ENCODE assay signal across 8 cellular contexts in genomic region chr18:61581578-61582204, GRCh38.
DNase-seq lines count a peak whose midpoint lies in the region; ATAC-seq and TF ChIP-seq lines count a peak whose summit lies in the region.

No MANE protein-coding gene starts in this region.

- WGBS in esophagus squamous epithelium, 2 donors = 0 to 11% methylated on average over 9 to 15 of the region's 22 CpGs

- peaks cover 4 to 30% (median 12%) of the 10 kb centered on the region in 3 donors for H3K4me1 ChIP-seq in esophagus squamous epithelium

- no peaks in the 10 kb centered on the region for H3K36me3 ChIP-seq in esophagus squamous epithelium

- H3K36me3 Mint-ChIP-seq in activated T-cell treated with anti-CD3 and anti-CD28 coated beads, Interleukin-2, amount 50 U/mL, for 24 hours (ENCODE audit: low read depth) = no peaks in the 10 kb centered on the region

- intact Hi-C loops in esophagus squamous epithelium (cut with DNase I) = no loop called here

- DNase-seq in CD1c-positive myeloid dendritic cell (ENCODE audit: extremely low spot score) (peak; percentile 55), NOMO-1 treated with dmso at 0.1 percent for 144 hours (lab: John Stamatoyannopoulos, UW; ENCODE audit: unreplicated experiment) (peak; percentile 23), esophagus squamous epithelium (lab: John Stamatoyannopoulos, UW) (no peak), myocyte (ENCODE audit: low read depth) (peak; percentile 61)
- DNase-seq in activated T-cell treated with anti-CD3 and anti-CD28 coated beads, Interleukin-2, amount 50 U/mL, for 24 hours = peak; percentile 83
- peak; percentile 55 for DNase-seq in stimulated activated CD8-positive, alpha-beta memory T cell treated with anti-CD3 and anti-CD28 coated beads, Interleukin-7, amount 100 ng/mL, for 24 hours (ENCODE audit: low read depth)

- H3K4me3 ChIP-seq in esophagus squamous epithelium = peak overlapping the region; percentile 6 to 58 (median 34)

- TF ChIP-seq CTCF in esophagus squamous epithelium (IDR thresholded peaks at IDR 0.05) = peak; percentile 88 to 99 (median 96)

- peaks cover 75% of the 10 kb centered on the region for H3K27me3 Mint-ChIP-seq in activated T-cell treated with anti-CD3 and anti-CD28 coated beads, Interleukin-2, amount 50 U/mL, for 24 hours

- ATAC-seq in GM19372 (IDR thresholded peaks at IDR 0.05; ENCODE audit: low read depth, unreplicated experiment) = peak; percentile 91
- peak; percentile 89 for ATAC-seq in HG03520 (IDR thresholded peaks at IDR 0.05; ENCODE audit: unreplicated experiment)

- no peaks in the 10 kb centered on the region for H3K9me3 Mint-ChIP-seq in activated T-cell treated with anti-CD3 and anti-CD28 coated beads, Interleukin-2, amount 50 U/mL, for 24 hours

- no peak overlapping the region for H3K27ac Mint-ChIP-seq in activated T-cell treated with anti-CD3 and anti-CD28 coated beads, Interleukin-2, amount 50 U/mL, for 24 hours

- no peak for TF ChIP-seq POLR2A in esophagus squamous epithelium (IDR thresholded peaks at IDR 0.05)

- H3K4me1 Mint-ChIP-seq in activated T-cell treated with anti-CD3 and anti-CD28 coated beads, Interleukin-2, amount 50 U/mL, for 24 hours (ENCODE audit: low read depth) = peaks cover 8% of the 10 kb centered on the region

- H3K27me3 ChIP-seq in esophagus squamous epithelium = peaks cover 0 to 12% (median 0%) of the 10 kb centered on the region in 4 donors

- peak overlapping the region; percentile 4 to 64 (median 48) for H3K27ac ChIP-seq in esophagus squamous epithelium

- peak overlapping the region; percentile 25 for H3K4me3 Mint-ChIP-seq in activated T-cell treated with anti-CD3 and anti-CD28 coated beads, Interleukin-2, amount 50 U/mL, for 24 hours

- H3K9me3 ChIP-seq in esophagus squamous epithelium = no peaks in the 10 kb centered on the region
